25 cellular contexts compared by ENCODE assay signal in genomic region chr16:3212006-3212405, GRCh38. TPM values are rescaled to one million over a fixed set of nuclear protein-coding genes. Genes with fewer than 3 reads are reported as not detected.
DNase-seq lines count a peak whose midpoint lies in the region; ATAC-seq, FAIRE-seq and TF ChIP-seq lines count a peak whose summit lies in the region.
"Had no signal": no experiment of that assay in that cellular context is flagged by ENCODE, and none has a peak within 500 bp of the region (broad histone marks: within the 10 kb centered on the region; RNA-seq: fewer than 3 reads in every experiment).

No MANE protein-coding gene starts in this region.

- POLR2A ChIA-PET in activated CD8-positive, alpha-beta T cell treated with anti-CD3 and anti-CD28 coated beads, Interleukin-2, amount 10 ng/mL, durations not matched to agents 7 days and 5 days (lab: Charles Lee): no interaction called here
- POLR2A ChIA-PET in activated CD8-positive, alpha-beta T cell treated with anti-CD3 and anti-CD28 coated beads for 36 hours (lab: Charles Lee): no interaction called here
- POLR2A ChIA-PET in CD8-positive, alpha-beta T cell (lab: Charles Lee): no interaction called here

- intact Hi-C loops in activated CD8-positive, alpha-beta T cell treated with anti-CD3 and anti-CD28 coated beads for 36 hours (cut with micrococcal nuclease): no loop called here
- intact Hi-C loops in CD8-positive, alpha-beta T cell (cut with DNase I, micrococcal nuclease): loop anchor here in 1 of 2 experiments (2.0 kb wide), 1 partner anchor 23 kb away; the partner anchor contains the start of gene OR1F1
- intact Hi-C loops in activated T-helper 2 cell treated with anti-CD3 and anti-CD28 coated beads, Interferon-gamma antibody, Interleukin-2, Interleukin-4, amounts not matched to agents 10 μg/mL and 5 μg/mL and 100 μg/mL, durations not matched to agents 14 hours and 24 hours and 36 hours (cut with micrococcal nuclease): no loop called here

- no peaks in the 10 kb centered on the region for H3K79me1 ChIP-seq in trophoblast cell (ENCODE audit: low read length)

- H3K4me2 ChIP-seq in trophoblast cell (ENCODE audit: low read length): no peak overlapping the region
- H3K4me2 ChIP-seq: A549, KMS-11 had no signal

- no peaks in the 10 kb centered on the region for H3K27me3 ChIP-seq in CD8-positive, alpha-beta T cell (ENCODE audit: insufficient read depth, low read length)
- H3K27me3 ChIP-seq in bronchial epithelial cell (ENCODE audit: control insufficient read depth, insufficient read depth, low read length) (no peaks in the 10 kb centered on the region), trophoblast cell (ENCODE audit: insufficient read depth, low read length) (no peaks in the 10 kb centered on the region)

- CTCF ChIA-PET in activated CD8-positive, alpha-beta T cell treated with anti-CD3 and anti-CD28 coated beads, Interleukin-2, amount 10 ng/mL, durations not matched to agents 7 days and 5 days (lab: Charles Lee): interaction anchor here (0.7 kb wide), 1 partner anchor 80 kb away, joined by 3 read pairs; no protein-coding TSS in a partner anchor
- CTCF ChIA-PET in activated CD8-positive, alpha-beta T cell treated with anti-CD3 and anti-CD28 coated beads for 36 hours (lab: Charles Lee): no interaction called here
- CTCF ChIA-PET in CD8-positive, alpha-beta T cell (lab: Charles Lee): interaction anchor here (1.0 kb wide), 1 partner anchor 13 kb away, joined by 5 read pairs; no protein-coding TSS in a partner anchor

- H3K4ac ChIP-seq in trophoblast cell (ENCODE audit: low read depth, low read length): no peak overlapping the region

- no peak overlapping the region for H4K8ac ChIP-seq in trophoblast cell (ENCODE audit: low read depth, low read length)

- no peak overlapping the region for H2AFZ ChIP-seq in trophoblast cell (ENCODE audit: insufficient read depth, low read length, poor library complexity)

- no peak overlapping the region for H4K12ac ChIP-seq in trophoblast cell (ENCODE audit: low read depth, low read length)

- no CpG with 5 or more reads among the region's 3 CpGs for WGBS in trophoblast cell (ENCODE audit: extremely low coverage, insufficient coverage, insufficient read length)

- FAIRE-seq in bronchial epithelial cell (lab: Jason Lieb, UNC): peak; percentile 32
- FAIRE-seq: A549, D721Med, GM12891, H1, RCC 7860 had no signal

- no peak overlapping the region for H3K18ac ChIP-seq in trophoblast cell (ENCODE audit: low read length)

- no peak overlapping the region for H2AK5ac ChIP-seq in trophoblast cell (ENCODE audit: low read length)

- H3K9me3 Mint-ChIP-seq in activated CD8-positive, alpha-beta T cell treated with anti-CD3 and anti-CD28 coated beads, Interleukin-2, amount 10 ng/mL, durations not matched to agents 7 days and 5 days (ENCODE audit: insufficient read depth): peaks cover 20% of the 10 kb centered on the region
- H3K9me3 Mint-ChIP-seq in activated CD8-positive, alpha-beta T cell treated with anti-CD3 and anti-CD28 coated beads for 36 hours: peaks cover 25% of the 10 kb centered on the region
- H3K9me3 Mint-ChIP-seq in CD8-positive, alpha-beta T cell: peaks cover 8% of the 10 kb centered on the region
- H3K9me3 Mint-ChIP-seq in activated T-helper 2 cell treated with anti-CD3 and anti-CD28 coated beads, Interferon-gamma antibody, Interleukin-2, Interleukin-4, amounts not matched to agents 10 μg/mL and 5 μg/mL and 100 μg/mL, durations not matched to agents 14 hours and 24 hours and 36 hours: peaks cover 53% of the 10 kb centered on the region
- H3K9me3 Mint-ChIP-seq in stimulated activated naive B cell treated with anti-CD40 and anti-IgM and Interleukin-4, amounts not matched to agents 10 μg/mL and 1 μg/mL and 100 μg/mL, for 72 hours: peaks cover 11 to 19% of the 10 kb centered on the region in 2 donors

- no peak overlapping the region for H3K14ac ChIP-seq in trophoblast cell (ENCODE audit: low read length)

- peak overlapping the region; percentile 52 for H3K27ac Mint-ChIP-seq in activated CD8-positive, alpha-beta T cell treated with anti-CD3 and anti-CD28 coated beads, Interleukin-2, amount 10 ng/mL, durations not matched to agents 7 days and 5 days
- no peak overlapping the region for H3K27ac Mint-ChIP-seq in activated CD8-positive, alpha-beta T cell treated with anti-CD3 and anti-CD28 coated beads for 36 hours
- H3K27ac Mint-ChIP-seq in CD8-positive, alpha-beta T cell: peak overlapping the region; percentile 62
- no peak overlapping the region for H3K27ac Mint-ChIP-seq in activated T-helper 2 cell treated with anti-CD3 and anti-CD28 coated beads, Interferon-gamma antibody, Interleukin-2, Interleukin-4, amounts not matched to agents 10 μg/mL and 5 μg/mL and 100 μg/mL, durations not matched to agents 14 hours and 24 hours and 36 hours
- H3K27ac Mint-ChIP-seq in stimulated activated naive B cell treated with anti-CD40 and anti-IgM and Interleukin-4, amounts not matched to agents 10 μg/mL and 1 μg/mL and 100 μg/mL, for 72 hours: no peak overlapping the region

- peaks cover 32% of the 10 kb centered on the region for H3K36me3 Mint-ChIP-seq in activated CD8-positive, alpha-beta T cell treated with anti-CD3 and anti-CD28 coated beads, Interleukin-2, amount 10 ng/mL, durations not matched to agents 7 days and 5 days (ENCODE audit: low read depth)
- H3K36me3 Mint-ChIP-seq in activated CD8-positive, alpha-beta T cell treated with anti-CD3 and anti-CD28 coated beads for 36 hours (ENCODE audit: low read depth): peaks cover 28% of the 10 kb centered on the region
- peaks cover 17% of the 10 kb centered on the region for H3K36me3 Mint-ChIP-seq in CD8-positive, alpha-beta T cell
- peaks cover 26% of the 10 kb centered on the region for H3K36me3 Mint-ChIP-seq in activated T-helper 2 cell treated with anti-CD3 and anti-CD28 coated beads, Interferon-gamma antibody, Interleukin-2, Interleukin-4, amounts not matched to agents 10 μg/mL and 5 μg/mL and 100 μg/mL, durations not matched to agents 14 hours and 24 hours and 36 hours (ENCODE audit: low read depth)
- peaks cover 9 to 15% of the 10 kb centered on the region in 2 donors for H3K36me3 Mint-ChIP-seq in stimulated activated naive B cell treated with anti-CD40 and anti-IgM and Interleukin-4, amounts not matched to agents 10 μg/mL and 1 μg/mL and 100 μg/mL, for 72 hours
- H3K36me3 Mint-ChIP-seq: IgD-negative memory B cell had no signal

- H4K91ac ChIP-seq in trophoblast cell (ENCODE audit: low read depth, low read length): no peak overlapping the region

- peaks cover 30% of the 10 kb centered on the region for H3K4me1 Mint-ChIP-seq in activated CD8-positive, alpha-beta T cell treated with anti-CD3 and anti-CD28 coated beads, Interleukin-2, amount 10 ng/mL, durations not matched to agents 7 days and 5 days (ENCODE audit: low read depth)
- H3K4me1 Mint-ChIP-seq in activated CD8-positive, alpha-beta T cell treated with anti-CD3 and anti-CD28 coated beads for 36 hours (ENCODE audit: low read depth): peaks cover 31% of the 10 kb centered on the region
- H3K4me1 Mint-ChIP-seq in CD8-positive, alpha-beta T cell (ENCODE audit: low read depth): peaks cover 33% of the 10 kb centered on the region
- peaks cover 27% of the 10 kb centered on the region for H3K4me1 Mint-ChIP-seq in activated T-helper 2 cell treated with anti-CD3 and anti-CD28 coated beads, Interferon-gamma antibody, Interleukin-2, Interleukin-4, amounts not matched to agents 10 μg/mL and 5 μg/mL and 100 μg/mL, durations not matched to agents 14 hours and 24 hours and 36 hours (ENCODE audit: low read depth)
- peaks cover 17 to 23% of the 10 kb centered on the region in 2 donors for H3K4me1 Mint-ChIP-seq in stimulated activated naive B cell treated with anti-CD40 and anti-IgM and Interleukin-4, amounts not matched to agents 10 μg/mL and 1 μg/mL and 100 μg/mL, for 72 hours

- TF ChIP-seq CTCF in activated CD8-positive, alpha-beta T cell treated with anti-CD3 and anti-CD28 coated beads for 36 hours (IDR thresholded peaks at IDR 0.05): no peak
- no peak for TF ChIP-seq CTCF in CD8-positive, alpha-beta T cell (IDR thresholded peaks at IDR 0.05)
- TF ChIP-seq CTCF in bronchial epithelial cell (IDR thresholded peaks at IDR 0.05; ENCODE audit: insufficient read depth, low read length, severe bottlenecking): no peak

- no peak overlapping the region for H3K27ac ChIP-seq in CD8-positive, alpha-beta T cell (ENCODE audit: low read depth, low read length)
- no peak overlapping the region for H3K27ac ChIP-seq in trophoblast cell (ENCODE audit: low read depth, low read length)
- H3K27ac ChIP-seq: A549, KMS-11, SK-N-MC had no signal

- H3K9ac ChIP-seq in trophoblast cell (ENCODE audit: low read length): no peak overlapping the region
- H3K9ac ChIP-seq: KMS-11 had no signal

- H3K4me1 ChIP-seq in CD8-positive, alpha-beta T cell (ENCODE audit: insufficient read depth, low read length): peaks cover 30% of the 10 kb centered on the region
- no peaks in the 10 kb centered on the region for H3K4me1 ChIP-seq in trophoblast cell (ENCODE audit: control insufficient read depth in 1 of 2, insufficient read depth in 2 of 2, low read length in 2 of 2)
- H3K4me1 ChIP-seq: A549 had no signal

- no peak for ATAC-seq in activated CD8-positive, alpha-beta T cell treated with anti-CD3 and anti-CD28 coated beads, Interleukin-2, amount 10 ng/mL, durations not matched to agents 7 days and 5 days
- no peak for ATAC-seq in activated CD8-positive, alpha-beta T cell treated with anti-CD3 and anti-CD28 coated beads for 36 hours
- ATAC-seq in CD8-positive, alpha-beta T cell: no peak
- no peak for ATAC-seq in stimulated activated naive B cell treated with anti-CD40 and anti-IgM and Interleukin-4, amounts not matched to agents 10 μg/mL and 1 μg/mL and 100 μg/mL, for 72 hours (replicated peaks)
- ATAC-seq: A549 had no signal

- no peak for DNase-seq in activated CD8-positive, alpha-beta T cell treated with anti-CD3 and anti-CD28 coated beads, Interleukin-2, amount 10 ng/mL, durations not matched to agents 7 days and 5 days
- no peak for DNase-seq in activated CD8-positive, alpha-beta T cell treated with anti-CD3 and anti-CD28 coated beads for 36 hours
- no peak for DNase-seq in CD8-positive, alpha-beta T cell
- DNase-seq in bronchial epithelial cell (ENCODE audit: low read depth) (no peak), trophoblast cell (peak; percentile 33 to 64)
- no peak for DNase-seq in activated T-helper 2 cell treated with anti-CD3 and anti-CD28 coated beads, Interferon-gamma antibody, Interleukin-2, Interleukin-4, amounts not matched to agents 10 μg/mL and 5 μg/mL and 100 μg/mL, durations not matched to agents 14 hours and 24 hours and 36 hours (ENCODE audit: low spot score)
- DNase-seq in stimulated activated naive B cell treated with anti-CD40 and anti-IgM and Interleukin-4, amounts not matched to agents 10 μg/mL and 1 μg/mL and 100 μg/mL, for 72 hours: no peak
- DNase-seq: C1 segment of cervical spinal cord, DMS79, GF-D8, HCEC 1CT, MM.1S, NCI-H2029, NCI-H446, NCI-H524 treated with DMSO at 0.1 percent for 48 hours, NCI-H774, SIG-M5 had no signal

- no peaks in the 10 kb centered on the region for H3K79me2 ChIP-seq in trophoblast cell (ENCODE audit: control insufficient read depth, insufficient read depth, low read length, poor library complexity)

- H3K9me3 ChIP-seq in CD8-positive, alpha-beta T cell (ENCODE audit: low read length): no peaks in the 10 kb centered on the region
- peaks cover 29% of the 10 kb centered on the region for H3K9me3 ChIP-seq in trophoblast cell (ENCODE audit: insufficient read depth, low read depth, low read length)

- no peak overlapping the region for H3K23ac ChIP-seq in trophoblast cell (ENCODE audit: low read length)

- no peaks in the 10 kb centered on the region for H3K36me3 ChIP-seq in CD8-positive, alpha-beta T cell (ENCODE audit: insufficient read depth, low read length)
- H3K36me3 ChIP-seq in bronchial epithelial cell (ENCODE audit: control insufficient read depth, insufficient read depth, low read length): no peaks in the 10 kb centered on the region
- no peaks in the 10 kb centered on the region for H3K36me3 ChIP-seq in trophoblast cell (ENCODE audit: control insufficient read depth in 1 of 2, insufficient read depth in 2 of 2, low read length in 2 of 2)

- H3K4me3 ChIP-seq in CD8-positive, alpha-beta T cell (ENCODE audit: low read depth, low read length): no peak overlapping the region
- H3K4me3 ChIP-seq in bronchial epithelial cell (ENCODE audit: low read depth, low read length) (no peak overlapping the region), trophoblast cell (ENCODE audit: low read depth, low read length) (no peak overlapping the region)
- H3K4me3 ChIP-seq: A549, SK-N-MC had no signal

- no peak overlapping the region for H2BK12ac ChIP-seq in trophoblast cell (ENCODE audit: low read length)

- no peak overlapping the region for H2BK120ac ChIP-seq in trophoblast cell (ENCODE audit: insufficient read depth, low read length, poor library complexity)

- no peak overlapping the region for H3K4me3 Mint-ChIP-seq in activated CD8-positive, alpha-beta T cell treated with anti-CD3 and anti-CD28 coated beads, Interleukin-2, amount 10 ng/mL, durations not matched to agents 7 days and 5 days
- no peak overlapping the region for H3K4me3 Mint-ChIP-seq in activated CD8-positive, alpha-beta T cell treated with anti-CD3 and anti-CD28 coated beads for 36 hours
- no peak overlapping the region for H3K4me3 Mint-ChIP-seq in CD8-positive, alpha-beta T cell
- no peak overlapping the region for H3K4me3 Mint-ChIP-seq in activated T-helper 2 cell treated with anti-CD3 and anti-CD28 coated beads, Interferon-gamma antibody, Interleukin-2, Interleukin-4, amounts not matched to agents 10 μg/mL and 5 μg/mL and 100 μg/mL, durations not matched to agents 14 hours and 24 hours and 36 hours (ENCODE audit: low read depth)
- no peak overlapping the region for H3K4me3 Mint-ChIP-seq in stimulated activated naive B cell treated with anti-CD40 and anti-IgM and Interleukin-4, amounts not matched to agents 10 μg/mL and 1 μg/mL and 100 μg/mL, for 72 hours
- H3K4me3 Mint-ChIP-seq: IgD-negative memory B cell had no signal

- no peaks in the 10 kb centered on the region for H3K27me3 Mint-ChIP-seq in activated CD8-positive, alpha-beta T cell treated with anti-CD3 and anti-CD28 coated beads, Interleukin-2, amount 10 ng/mL, durations not matched to agents 7 days and 5 days (ENCODE audit: low read depth)
- no peaks in the 10 kb centered on the region for H3K27me3 Mint-ChIP-seq in activated CD8-positive, alpha-beta T cell treated with anti-CD3 and anti-CD28 coated beads for 36 hours
- no peaks in the 10 kb centered on the region for H3K27me3 Mint-ChIP-seq in CD8-positive, alpha-beta T cell (ENCODE audit: low read depth)
- H3K27me3 Mint-ChIP-seq in activated T-helper 2 cell treated with anti-CD3 and anti-CD28 coated beads, Interferon-gamma antibody, Interleukin-2, Interleukin-4, amounts not matched to agents 10 μg/mL and 5 μg/mL and 100 μg/mL, durations not matched to agents 14 hours and 24 hours and 36 hours (ENCODE audit: low read depth): no peaks in the 10 kb centered on the region
- H3K27me3 Mint-ChIP-seq in stimulated activated naive B cell treated with anti-CD40 and anti-IgM and Interleukin-4, amounts not matched to agents 10 μg/mL and 1 μg/mL and 100 μg/mL, for 72 hours: peaks cover 31 to 40% of the 10 kb centered on the region in 2 donors

- H2BK5ac ChIP-seq in trophoblast cell (ENCODE audit: low read depth, low read length, poor library complexity): no peak overlapping the region

RNA-seq across cellular contexts. Expression of gene ZNF200, which starts 23.0 kb away (rescaled TPM):
- 10 to 100 TPM; 13.7 to 18.4 TPM for total RNA-seq in activated CD8-positive, alpha-beta T cell treated with anti-CD3 and anti-CD28 coated beads, Interleukin-2, amount 10 ng/mL, durations not matched to agents 7 days and 5 days
- total RNA-seq in activated CD8-positive, alpha-beta T cell treated with anti-CD3 and anti-CD28 coated beads for 36 hours: 1 to 10 TPM; 8.7 to 9.6 TPM
- total RNA-seq in CD8-positive, alpha-beta T cell: 10 to 100 TPM; 12.5 to 14.1 TPM
- 9.5 and 9.9 TPM in 2 replicates for total RNA-seq in bronchial epithelial cell
- 3.4 and 3.8 TPM in 2 replicates for polyA plus RNA-seq in trophoblast cell (2013)
- total RNA-seq in activated T-helper 2 cell treated with anti-CD3 and anti-CD28 coated beads, Interferon-gamma antibody, Interleukin-2, Interleukin-4, amounts not matched to agents 10 μg/mL and 5 μg/mL and 100 μg/mL, durations not matched to agents 14 hours and 24 hours and 36 hours: 11.0 and 12.2 TPM in 2 replicates

RNA-seq across cellular contexts. Expression of gene OR1F1, which starts 24.0 kb away (rescaled TPM):
- not detected for total RNA-seq in activated CD8-positive, alpha-beta T cell treated with anti-CD3 and anti-CD28 coated beads, Interleukin-2, amount 10 ng/mL, durations not matched to agents 7 days and 5 days
- total RNA-seq in activated CD8-positive, alpha-beta T cell treated with anti-CD3 and anti-CD28 coated beads for 36 hours: not detected
- not detected for total RNA-seq in CD8-positive, alpha-beta T cell
- not detected in 2 replicates for total RNA-seq in bronchial epithelial cell
- 0.06 TPM in 1 of 2 replicates, not detected in the other for polyA plus RNA-seq in trophoblast cell (2013)
- total RNA-seq in activated T-helper 2 cell treated with anti-CD3 and anti-CD28 coated beads, Interferon-gamma antibody, Interleukin-2, Interleukin-4, amounts not matched to agents 10 μg/mL and 5 μg/mL and 100 μg/mL, durations not matched to agents 14 hours and 24 hours and 36 hours: not detected in 2 replicates
- polyA plus RNA-seq: IgD-negative memory B cell had no signal

RNA-seq across cellular contexts. Expression of gene MEFV, which starts 44.4 kb away (rescaled TPM):
- under 1 TPM; 0.13 to 0.21 TPM for total RNA-seq in activated CD8-positive, alpha-beta T cell treated with anti-CD3 and anti-CD28 coated beads, Interleukin-2, amount 10 ng/mL, durations not matched to agents 7 days and 5 days
- total RNA-seq in activated CD8-positive, alpha-beta T cell treated with anti-CD3 and anti-CD28 coated beads for 36 hours: not detected
- total RNA-seq in CD8-positive, alpha-beta T cell: under 1 TPM; 0.19 to 0.30 TPM
- total RNA-seq in bronchial epithelial cell: not detected in 2 replicates
- polyA plus RNA-seq in trophoblast cell (2013): 0.04 TPM in 1 of 2 replicates, not detected in the other
- total RNA-seq in activated T-helper 2 cell treated with anti-CD3 and anti-CD28 coated beads, Interferon-gamma antibody, Interleukin-2, Interleukin-4, amounts not matched to agents 10 μg/mL and 5 μg/mL and 100 μg/mL, durations not matched to agents 14 hours and 24 hours and 36 hours: 0.18 TPM in 1 of 2 replicates, not detected in the other
- total RNA-seq: H1 had no signal
- polyA plus RNA-seq: A549, IgD-negative memory B cell had no signal

Comparison
In these comparisons a context has a peak if more than half of its experiments do, and no peak if none do; other contexts are left out.
1. H3K27ac Mint-ChIP-seq: peak in activated CD8-positive, alpha-beta T cell treated with anti-CD3 and anti-CD28 coated beads, Interleukin-2, amount 10 ng/mL, durations not matched to agents 7 days and 5 days (single experiment) and CD8-positive, alpha-beta T cell (single experiment); none in activated CD8-positive, alpha-beta T cell treated with anti-CD3 and anti-CD28 coated beads for 36 hours (single experiment), activated T-helper 2 cell treated with anti-CD3 and anti-CD28 coated beads, Interferon-gamma antibody, Interleukin-2, Interleukin-4, amounts not matched to agents 10 μg/mL and 5 μg/mL and 100 μg/mL, durations not matched to agents 14 hours and 24 hours and 36 hours (single experiment) and stimulated activated naive B cell treated with anti-CD40 and anti-IgM and Interleukin-4, amounts not matched to agents 10 μg/mL and 1 μg/mL and 100 μg/mL, for 72 hours (single experiment).
2. DNase-seq: peak in trophoblast cell (2 of 2); none in activated CD8-positive, alpha-beta T cell treated with anti-CD3 and anti-CD28 coated beads, Interleukin-2, amount 10 ng/mL, durations not matched to agents 7 days and 5 days (single experiment), activated CD8-positive, alpha-beta T cell treated with anti-CD3 and anti-CD28 coated beads for 36 hours (single experiment), CD8-positive, alpha-beta T cell (0 of 7), bronchial epithelial cell (single experiment), activated T-helper 2 cell treated with anti-CD3 and anti-CD28 coated beads, Interferon-gamma antibody, Interleukin-2, Interleukin-4, amounts not matched to agents 10 μg/mL and 5 μg/mL and 100 μg/mL, durations not matched to agents 14 hours and 24 hours and 36 hours (single experiment) and stimulated activated naive B cell treated with anti-CD40 and anti-IgM and Interleukin-4, amounts not matched to agents 10 μg/mL and 1 μg/mL and 100 μg/mL, for 72 hours (single experiment).